ENCODE assay signal across 10 cellular contexts in genomic region chr2:219368690-219369108, GRCh38. TPM values are rescaled to one million over a fixed set of nuclear protein-coding genes. Genes with fewer than 3 reads are reported as not detected.
DNase-seq lines count a peak whose midpoint lies in the region; ATAC-seq, FAIRE-seq and TF ChIP-seq lines count a peak whose summit lies in the region.
"Had no signal": no experiment of that assay in that cellular context is flagged by ENCODE, and none has a peak within 500 bp of the region (broad histone marks: within the 10 kb centered on the region; RNA-seq: fewer than 3 reads in every experiment).

No MANE protein-coding gene starts in this region.

- FAIRE-seq in bronchial epithelial cell (lab: Jason Lieb, UNC) = peak; percentile 70

- intact Hi-C loops in thyroid gland (cut with DNase I) = no loop called here

- no peak for TF ChIP-seq POLR2A in thyroid gland (IDR thresholded peaks at IDR 0.05)

- peak overlapping the region; percentile 14 to 65 (median 51) for H3K27ac ChIP-seq in thyroid gland

- no peaks in the 10 kb centered on the region for H3K27me3 ChIP-seq in bronchial epithelial cell (ENCODE audit: control insufficient read depth, insufficient read depth, low read length)
- no peaks in the 10 kb centered on the region for H3K27me3 ChIP-seq in thyroid gland

- ATAC-seq in left lobe of liver (peak; percentile 40), HG02981 (IDR thresholded peaks at IDR 0.05; ENCODE audit: unreplicated experiment) (no peak), GM19397 (IDR thresholded peaks at IDR 0.05; ENCODE audit: unreplicated experiment) (no peak), GM18867 (IDR thresholded peaks at IDR 0.05; ENCODE audit: unreplicated experiment) (no peak)

- H3K9me3 ChIP-seq in thyroid gland = no peaks in the 10 kb centered on the region

- peaks cover 9 to 12% of the 10 kb centered on the region in 2 donors for H3K4me1 ChIP-seq in thyroid gland

- 7 to 12% methylated on average over 2 of the region's 2 CpGs for WGBS in thyroid gland, 2 donors

- H3K36me3 ChIP-seq in bronchial epithelial cell (ENCODE audit: control insufficient read depth, insufficient read depth, low read length) = peaks cover under 1% of the 10 kb centered on the region
- no peaks in the 10 kb centered on the region for H3K36me3 ChIP-seq in thyroid gland

- H3K4me3 ChIP-seq in LNCaP clone FGC (ENCODE audit: low read depth, low read length) = no peak overlapping the region
- no peak overlapping the region for H3K4me3 ChIP-seq in bronchial epithelial cell (ENCODE audit: low read depth, low read length)
- no peak overlapping the region for H3K4me3 ChIP-seq in thyroid gland (replicated peaks in 1 of 3)

- TF ChIP-seq CTCF in LNCaP clone FGC (IDR thresholded peaks at IDR 0.05; ENCODE audit: control insufficient read depth, extremely low read depth, insufficient read depth) (no peak), bronchial epithelial cell (IDR thresholded peaks at IDR 0.05; ENCODE audit: insufficient read depth, low read length, severe bottlenecking) (no peak), thyroid gland (IDR thresholded peaks at IDR 0.05) (no peak)

- DNase-seq in LNCaP clone FGC (ENCODE audit: low read depth) (peak; percentile 43), bronchial epithelial cell (ENCODE audit: low read depth) (peak; percentile 14), left lobe of liver (ENCODE audit: low spot score) (no peak), thyroid gland (peak; percentile 48 to 56), GDM1 (lab: John Stamatoyannopoulos, UW) (no peak)
- DNase-seq: activated T-cell treated with anti-CD3 and anti-CD28 coated beads, Interleukin-2, amount 50 U/mL, for 48 hours; erythroblast had no signal

RNA-seq across cellular contexts. Expression of gene DNPEP, which starts 19.0 kb away (rescaled TPM):
- total RNA-seq in bronchial epithelial cell (50.8 and 60.4 TPM in 2 replicates), left lobe of liver (37.4 TPM), thyroid gland (10 to 100 TPM; 35.9 to 49.5 (median 41.6) TPM)

RNA-seq across cellular contexts. Expression of gene RESP18, which starts 36.2 kb away (rescaled TPM):
- not detected in 2 replicates for total RNA-seq in bronchial epithelial cell
- total RNA-seq in left lobe of liver = not detected
- not detected for total RNA-seq in thyroid gland

RNA-seq across cellular contexts. Expression of gene DES, which starts 49.5 kb away (rescaled TPM):
- total RNA-seq in bronchial epithelial cell (not detected in 2 replicates), left lobe of liver (1.8 TPM), thyroid gland (10 to 100 TPM; 26.7 to 54.4 (median 28.7) TPM)

RNA-seq across cellular contexts. Expression of gene PTPRN, which starts 59.5 kb away (rescaled TPM):
- total RNA-seq in bronchial epithelial cell (0.13 and 1.3 TPM in 2 replicates), left lobe of liver (not detected), thyroid gland (1 to 10 TPM in 3 of 4 donors, not detected in 1; 1.9 to 4.6 (median 4.4) TPM)

Comparison
In these comparisons a context has a peak if more than half of its experiments do, and no peak if none do; other contexts are left out.
1. DNase-seq: peak in LNCaP clone FGC (single experiment), bronchial epithelial cell (single experiment) and thyroid gland (2 of 2); none in left lobe of liver (single experiment) and GDM1 (single experiment).